21 cellular contexts compared by ENCODE assay signal in the genomic region with DNA sequence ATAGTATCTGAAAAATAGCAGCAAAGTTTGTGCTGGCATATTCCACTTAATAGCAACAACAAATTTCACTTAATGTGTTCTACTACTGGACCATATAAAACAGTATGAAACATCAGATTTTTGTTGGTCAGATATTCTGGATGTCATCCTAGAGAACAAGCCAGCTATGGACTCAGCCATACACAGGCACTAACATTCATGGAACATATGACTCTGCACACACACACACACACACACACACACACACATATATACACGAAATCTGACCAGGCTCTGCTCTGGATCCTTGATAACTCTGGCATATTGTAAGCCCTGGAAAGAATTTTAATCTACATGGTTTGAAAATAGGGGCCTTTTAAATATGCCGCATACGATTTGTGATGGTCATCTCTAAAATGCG. TPM values are rescaled to one million over a fixed set of nuclear protein-coding genes. Genes with fewer than 3 reads are reported as not detected.
"Had no signal": no experiment of that assay in that cellular context is flagged by ENCODE, and none has a peak within 500 bp of the region (broad histone marks: within the 10 kb centered on the region; RNA-seq: fewer than 3 reads in every experiment).

No MANE protein-coding gene starts in this region.

- H3K9me3 ChIP-seq: esophagus squamous epithelium, heart right ventricle, neutrophil, ovary, prostate gland, spleen, thyroid gland had no signal

- ATAC-seq: activated CD4-positive, CD25-positive, alpha-beta regulatory T cell treated with anti-CD3 and anti-CD28 coated beads, Interleukin-2, amount 50 U/mL, for 24 hours; heart right ventricle; naive thymus-derived CD8-positive, alpha-beta T cell had no signal

- H3K4me3 ChIP-seq: esophagus squamous epithelium, heart right ventricle, ovary, prostate gland, spleen, thyroid gland had no signal

- H3K27ac ChIP-seq: neutrophil, prostate gland, spleen, VCaP had no signal

- H3K36me3 ChIP-seq: esophagus squamous epithelium, heart right ventricle, neutrophil, ovary, prostate gland, spleen, thyroid gland had no signal

- H3K27me3 ChIP-seq: ovary, spleen, thyroid gland had no signal

- DNase-seq: activated CD4-positive, alpha-beta T cell treated with anti-CD3 and anti-CD28 coated beads, Interleukin-2, amount 10 ng/mL, durations not matched to agents 24 days and 14 days; activated gamma-delta T cell treated with Interleukin-2 at 50 U/mL for 16 hours; activated T-cell treated with anti-CD3 and anti-CD28 coated beads, Interleukin-2, amount 50 U/mL, for 1 hour; cerebellar nuclear complex; cortex of kidney; endodermal cell; esophagus squamous epithelium; foreskin fibroblast; heart right ventricle; islet precursor cell; naive thymus-derived CD8-positive, alpha-beta T cell; ovary; spleen; stimulated activated CD4-positive, alpha-beta T cell treated with anti-CD3 and anti-CD28 coated beads, Interleukin-4, amount 100 ng/mL, for 24 hours; stimulated activated naive CD4-positive, alpha-beta T cell treated with Interleukin-2 at 50 U/mL for 16 hours; thyroid gland had no signal

- H3K4me1 ChIP-seq: prostate gland, thyroid gland had no signal

RNA-seq across cellular contexts. Expression of a gene that starts 18.9 kb away (rescaled TPM):
- total RNA-seq: activated CD4-positive, alpha-beta T cell treated with anti-CD3 and anti-CD28 coated beads, Interleukin-2, amount 10 ng/mL, durations not matched to agents 24 days and 14 days; naive thymus-derived CD8-positive, alpha-beta T cell; T-helper 2 cell treated with Interferon-gamma antibody and Interleukin-4, amounts not matched to agents 100 ng/mL and 5 ng/mL, for 36 hours had no signal
- polyA plus RNA-seq: naive thymus-derived CD8-positive, alpha-beta T cell had no signal
